In the genomic region with DNA sequence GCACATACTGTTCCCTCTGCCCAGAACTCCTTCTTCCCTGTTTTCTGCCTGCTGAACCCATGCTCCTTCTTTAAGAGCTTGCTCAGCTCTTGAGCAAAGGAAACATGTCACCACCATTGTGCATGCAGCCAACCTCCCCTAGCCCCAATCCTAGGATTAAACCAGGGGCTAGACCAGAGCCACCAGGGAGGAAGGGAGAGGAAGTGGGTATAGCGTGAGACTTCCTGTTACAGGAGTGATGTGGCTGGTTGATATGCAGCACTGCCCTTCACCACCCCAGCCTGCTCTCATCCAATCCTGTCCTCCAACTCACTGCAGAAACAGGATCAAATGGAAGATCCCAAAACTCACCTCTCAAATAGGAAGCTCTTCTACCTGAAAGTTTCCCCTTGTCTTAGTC, we compare ENCODE assay signal across 15 cellular contexts.
DNase-seq lines count a peak whose midpoint lies in the region; ATAC-seq and TF ChIP-seq lines count a peak whose summit lies in the region.
"Had no signal": no experiment of that assay in that cellular context is flagged by ENCODE, and none has a peak within 500 bp of the region (broad histone marks: within the 10 kb centered on the region; RNA-seq: fewer than 3 reads in every experiment).

No MANE protein-coding gene starts in this region.

- H3F3A ChIP-seq in Loucy (ENCODE audit: low read depth), result no peaks in the 10 kb centered on the region

- no peak overlapping the region for H3K27ac ChIP-seq in sigmoid colon

- TF ChIP-seq CTCF in Loucy (conservative IDR thresholded peaks at IDR 0.05; ENCODE audit: low read length) (no peak), sigmoid colon (IDR thresholded peaks at IDR 0.05) (no peak)

- TF ChIP-seq POLR2A in sigmoid colon (IDR thresholded peaks at IDR 0.05), result no peak

- peak overlapping the region; percentile 22 for H3K4me2 ChIP-seq in Loucy (ENCODE audit: low read depth, low read length, poor library complexity, severe bottlenecking)

- intact Hi-C loops in sigmoid colon (cut with DNase I), result no loop called here

- H3K4me3 ChIP-seq in Loucy (ENCODE audit: low read length, poor library complexity, severe bottlenecking) (no peak overlapping the region), sigmoid colon (no peak overlapping the region)

- H3K4me3 Mint-ChIP-seq in activated naive CD8-positive, alpha-beta T cell treated with anti-CD3 and anti-CD28 coated beads, Interleukin-2, amount 10 ng/mL, durations not matched to agents 7 days and 5 days, result no peak overlapping the region
- H3K4me3 Mint-ChIP-seq in activated naive CD8-positive, alpha-beta T cell treated with anti-CD3 and anti-CD28 coated beads, Interleukin-2, amount 50 U/mL, for 24 hours, result no peak overlapping the region
- H3K4me3 Mint-ChIP-seq in activated T-cell treated with anti-CD3 and anti-CD28 coated beads, Interleukin-2, amount 50 U/mL, for 24 hours, result no peak overlapping the region
- H3K4me3 Mint-ChIP-seq: CD14-positive monocyte had no signal

- peaks cover 5% of the 10 kb centered on the region for H3K27me3 Mint-ChIP-seq in activated naive CD8-positive, alpha-beta T cell treated with anti-CD3 and anti-CD28 coated beads, Interleukin-2, amount 10 ng/mL, durations not matched to agents 7 days and 5 days
- H3K27me3 Mint-ChIP-seq in activated naive CD8-positive, alpha-beta T cell treated with anti-CD3 and anti-CD28 coated beads, Interleukin-2, amount 50 U/mL, for 24 hours, result no peaks in the 10 kb centered on the region
- no peaks in the 10 kb centered on the region for H3K27me3 Mint-ChIP-seq in activated T-cell treated with anti-CD3 and anti-CD28 coated beads, Interleukin-2, amount 50 U/mL, for 24 hours

- H3K36me3 ChIP-seq in Loucy (ENCODE audit: insufficient read depth, low read length) (no peaks in the 10 kb centered on the region), sigmoid colon (no peaks in the 10 kb centered on the region)

- H2AFZ ChIP-seq in Loucy (ENCODE audit: low read length), result no peak overlapping the region

- no peak for DNase-seq in activated naive CD8-positive, alpha-beta T cell treated with anti-CD3 and anti-CD28 coated beads, Interleukin-2, amount 10 ng/mL, durations not matched to agents 7 days and 5 days
- no peak for DNase-seq in activated naive CD8-positive, alpha-beta T cell treated with anti-CD3 and anti-CD28 coated beads, Interleukin-2, amount 50 U/mL, for 24 hours
- peak; percentile 11 for DNase-seq in sigmoid colon
- DNase-seq in activated T-cell treated with anti-CD3 and anti-CD28 coated beads, Interleukin-2, amount 50 U/mL, for 24 hours, result no peak
- DNase-seq: Caco-2, DMS153, NCI-H1092 treated with DMSO at 0.1 percent for 48 hours, NCI-H226, NCI-H524 treated with DMSO at 0.1 percent for 48 hours had no signal

- H3K9ac ChIP-seq in Loucy (ENCODE audit: low read depth, low read length, poor library complexity, severe bottlenecking), result no peak overlapping the region

- no peaks in the 10 kb centered on the region for H3K36me3 Mint-ChIP-seq in activated naive CD8-positive, alpha-beta T cell treated with anti-CD3 and anti-CD28 coated beads, Interleukin-2, amount 10 ng/mL, durations not matched to agents 7 days and 5 days
- no peaks in the 10 kb centered on the region for H3K36me3 Mint-ChIP-seq in activated naive CD8-positive, alpha-beta T cell treated with anti-CD3 and anti-CD28 coated beads, Interleukin-2, amount 50 U/mL, for 24 hours (ENCODE audit: low read depth)
- H3K36me3 Mint-ChIP-seq in activated T-cell treated with anti-CD3 and anti-CD28 coated beads, Interleukin-2, amount 50 U/mL, for 24 hours (ENCODE audit: low read depth), result no peaks in the 10 kb centered on the region
- H3K36me3 Mint-ChIP-seq: CD14-positive monocyte, IgD-negative memory B cell had no signal

- no peak for TF ChIP-seq EP300 in sigmoid colon (IDR thresholded peaks at IDR 0.05)

- no peaks in the 10 kb centered on the region for H3K9me2 ChIP-seq in Loucy (replicated peaks; ENCODE audit: low read depth, low read length)

- H3K27ac Mint-ChIP-seq in activated naive CD8-positive, alpha-beta T cell treated with anti-CD3 and anti-CD28 coated beads, Interleukin-2, amount 10 ng/mL, durations not matched to agents 7 days and 5 days, result no peak overlapping the region
- no peak overlapping the region for H3K27ac Mint-ChIP-seq in activated naive CD8-positive, alpha-beta T cell treated with anti-CD3 and anti-CD28 coated beads, Interleukin-2, amount 50 U/mL, for 24 hours
- no peak overlapping the region for H3K27ac Mint-ChIP-seq in activated T-cell treated with anti-CD3 and anti-CD28 coated beads, Interleukin-2, amount 50 U/mL, for 24 hours
- H3K27ac Mint-ChIP-seq: CD14-positive monocyte, IgD-negative memory B cell had no signal

- peaks cover 8% of the 10 kb centered on the region for H3K4me1 ChIP-seq in Loucy (ENCODE audit: insufficient read depth, low read length, poor library complexity, severe bottlenecking)
- no peaks in the 10 kb centered on the region for H3K4me1 ChIP-seq in sigmoid colon
- H3K4me1 ChIP-seq: Caco-2 had no signal

- H3K9me3 ChIP-seq in Loucy (ENCODE audit: insufficient read depth, low read depth, low read length), result no peaks in the 10 kb centered on the region
- H3K9me3 ChIP-seq in sigmoid colon, result no peaks in the 10 kb centered on the region
- H3K9me3 ChIP-seq: Caco-2 had no signal

- H3K79me2 ChIP-seq in Loucy (ENCODE audit: insufficient read depth, low read length), result no peaks in the 10 kb centered on the region

- peak; percentile 78 for ATAC-seq in activated naive CD8-positive, alpha-beta T cell treated with anti-CD3 and anti-CD28 coated beads, Interleukin-2, amount 10 ng/mL, durations not matched to agents 7 days and 5 days (ENCODE audit: low read depth)
- no peak for ATAC-seq in activated naive CD8-positive, alpha-beta T cell treated with anti-CD3 and anti-CD28 coated beads, Interleukin-2, amount 50 U/mL, for 24 hours
- ATAC-seq in esophagus mucosa, result peak; percentile 17
- ATAC-seq in HG02970 (IDR thresholded peaks at IDR 0.05; ENCODE audit: low FRiP score, unreplicated experiment), result no peak
- no peak for ATAC-seq in HG02885 (IDR thresholded peaks at IDR 0.05; ENCODE audit: poor library complexity, unreplicated experiment)

- H3K9me3 Mint-ChIP-seq in activated naive CD8-positive, alpha-beta T cell treated with anti-CD3 and anti-CD28 coated beads, Interleukin-2, amount 10 ng/mL, durations not matched to agents 7 days and 5 days, result peaks cover 1% of the 10 kb centered on the region
- no peaks in the 10 kb centered on the region for H3K9me3 Mint-ChIP-seq in activated naive CD8-positive, alpha-beta T cell treated with anti-CD3 and anti-CD28 coated beads, Interleukin-2, amount 50 U/mL, for 24 hours
- peaks cover 3% of the 10 kb centered on the region for H3K9me3 Mint-ChIP-seq in activated T-cell treated with anti-CD3 and anti-CD28 coated beads, Interleukin-2, amount 50 U/mL, for 24 hours

- POLR2A ChIA-PET in activated naive CD8-positive, alpha-beta T cell treated with anti-CD3 and anti-CD28 coated beads, Interleukin-2, amount 10 ng/mL, durations not matched to agents 7 days and 5 days (lab: Charles Lee), result no interaction called here

- peaks cover 15% of the 10 kb centered on the region for H3K4me1 Mint-ChIP-seq in activated naive CD8-positive, alpha-beta T cell treated with anti-CD3 and anti-CD28 coated beads, Interleukin-2, amount 10 ng/mL, durations not matched to agents 7 days and 5 days
- H3K4me1 Mint-ChIP-seq in activated naive CD8-positive, alpha-beta T cell treated with anti-CD3 and anti-CD28 coated beads, Interleukin-2, amount 50 U/mL, for 24 hours, result peaks cover 4% of the 10 kb centered on the region
- peaks cover 9% of the 10 kb centered on the region for H3K4me1 Mint-ChIP-seq in activated T-cell treated with anti-CD3 and anti-CD28 coated beads, Interleukin-2, amount 50 U/mL, for 24 hours (ENCODE audit: low read depth)
- H3K4me1 Mint-ChIP-seq: IgD-negative memory B cell had no signal

- 20 to 33% methylated on average over 1 of the region's 1 CpG for WGBS in sigmoid colon, 2 donors

- H4K20me1 ChIP-seq in Loucy (ENCODE audit: insufficient read depth, low read length, poor library complexity, severe bottlenecking), result no peaks in the 10 kb centered on the region

- H3K27me3 ChIP-seq in Loucy (ENCODE audit: insufficient read depth, low read length, poor library complexity, severe bottlenecking) (no peaks in the 10 kb centered on the region), sigmoid colon (no peaks in the 10 kb centered on the region)

Comparison
In these comparisons a context has a peak if more than half of its experiments do, and no peak if none do; other contexts are left out.
1. ATAC-seq: peak in activated naive CD8-positive, alpha-beta T cell treated with anti-CD3 and anti-CD28 coated beads, Interleukin-2, amount 10 ng/mL, durations not matched to agents 7 days and 5 days (single experiment) and esophagus mucosa (single experiment); none in activated naive CD8-positive, alpha-beta T cell treated with anti-CD3 and anti-CD28 coated beads, Interleukin-2, amount 50 U/mL, for 24 hours (single experiment), HG02970 (single experiment) and HG02885 (single experiment).